In genomic region chr7:108002726-108003590, GRCh38 we compare ENCODE assay signal across 1 cellular context.
TF ChIP-seq lines count a peak whose summit lies in the region.

Gene LAMB1, minus strand, starts transcription at chr7:108003161. Its CDS starts 276 bp downstream, at chr7:108002885.

TF ChIP-seq in HepG2, 621 proteins besides CTCF, POLR2A, EP300 and RAD21 (continued from another document and continues in another):
- TF ChIP-seq ZNF687 (CRISPR knock-in tag; IDR thresholded peaks at IDR 0.05) = peak; percentile 71
- no peak for TF ChIP-seq ZMAT5 (CRISPR knock-in tag; IDR thresholded peaks at IDR 0.05; ENCODE audit: borderline replicate concordance, low read depth)
- TF ChIP-seq POGK (CRISPR knock-in tag; conservative IDR thresholded peaks at IDR 0.05) = 0 out of 2 replicates have a peak, but pooled peaks have one; percentile 58
- TF ChIP-seq ZNF841 (CRISPR knock-in tag; IDR thresholded peaks at IDR 0.05; ENCODE audit: borderline replicate concordance) = no peak
- TF ChIP-seq SIN3A (IDR thresholded peaks at IDR 0.05; ENCODE audit: borderline replicate concordance, low read depth, low read length) = peak; percentile 11; the same call in 1 of the 2 replicates
- no peak for TF ChIP-seq NFE2L1 (CRISPR knock-in tag; IDR thresholded peaks at IDR 0.05; ENCODE audit: borderline replicate concordance)
- TF ChIP-seq ZNF124 (CRISPR knock-in tag; IDR thresholded peaks at IDR 0.05) = 0 out of 2 replicates have a peak, but pooled peaks have one; percentile 32
- TF ChIP-seq ZNF883 (CRISPR knock-in tag; IDR thresholded peaks at IDR 0.05; ENCODE audit: not compliant biosample characterization) = no peak
- TF ChIP-seq FOXK1 (CRISPR knock-in tag; IDR thresholded peaks at IDR 0.05; ENCODE audit: borderline replicate concordance, low read depth) = no peak
- TF ChIP-seq ZNF589 (CRISPR knock-in tag; conservative IDR thresholded peaks at IDR 0.05) = no peak
- TF ChIP-seq ATF7-NPFF (CRISPR knock-in tag; IDR thresholded peaks at IDR 0.05; ENCODE audit: low read depth) = peak; percentile 46; the same call in 1 of the 2 replicates
- TF ChIP-seq CREB3 (CRISPR knock-in tag; IDR thresholded peaks at IDR 0.05) = peak; percentile 75; the same call in 1 of the 2 replicates
- no peak for TF ChIP-seq ZNF619 (CRISPR knock-in tag; IDR thresholded peaks at IDR 0.05)
- 0 out of 2 replicates have a peak, but pooled peaks have one; percentile 23 for TF ChIP-seq PCBP1 (IDR thresholded peaks at IDR 0.05; ENCODE audit: borderline replicate concordance, low read depth, low read length)
- TF ChIP-seq ZBTB25 (CRISPR knock-in tag; IDR thresholded peaks at IDR 0.05) = peak; percentile 5; the same call in 1 of the 2 replicates
- no peak for TF ChIP-seq SETDB1 (CRISPR knock-in tag; IDR thresholded peaks at IDR 0.05; ENCODE audit: borderline replicate concordance)
- 0 out of 2 replicates have a peak, but pooled peaks have one; percentile 18 for TF ChIP-seq ZSCAN9 (CRISPR knock-in tag; IDR thresholded peaks at IDR 0.05; ENCODE audit: borderline replicate concordance)
- TF ChIP-seq TFE3 (CRISPR knock-in tag; IDR thresholded peaks at IDR 0.05) = no peak
- TF ChIP-seq U2AF2 (IDR thresholded peaks at IDR 0.05; ENCODE audit: low read depth, low read length) = no peak
- TF ChIP-seq SNAPC2 (CRISPR knock-in tag; IDR thresholded peaks at IDR 0.05) = peak; percentile 36; the same call in 1 of the 2 replicates
- peak; percentile 34; the same call in 1 of the 2 replicates for TF ChIP-seq PAXIP1 (CRISPR knock-in tag; conservative IDR thresholded peaks at IDR 0.05)
- TF ChIP-seq ZNF512B (CRISPR knock-in tag; IDR thresholded peaks at IDR 0.05; ENCODE audit: borderline replicate concordance) = 0 out of 2 replicates have a peak, but pooled peaks have one; percentile 10
- no peak for TF ChIP-seq NAIF1 (CRISPR knock-in tag; IDR thresholded peaks at IDR 0.05; ENCODE audit: borderline replicate concordance)
- no peak for TF ChIP-seq HNF1A (IDR thresholded peaks at IDR 0.05; ENCODE audit: low read depth)
- TF ChIP-seq HNF1A (CRISPR knock-in tag; IDR thresholded peaks at IDR 0.05; ENCODE audit: borderline replicate concordance) = 0 out of 2 replicates have a peak, but pooled peaks have one; percentile 57
- TF ChIP-seq ZSCAN5A (CRISPR knock-in tag; IDR thresholded peaks at IDR 0.05; ENCODE audit: borderline replicate concordance) = 0 out of 2 replicates have a peak, but pooled peaks have one; percentile 48
- TF ChIP-seq IKZF4 (CRISPR knock-in tag; IDR thresholded peaks at IDR 0.05; ENCODE audit: borderline replicate concordance, low read depth, not compliant biosample characterization) = no peak
